In genomic region chr15:49492151-49492550, GRCh38 we compare ENCODE assay signal across 19 cellular contexts.
DNase-seq lines count a peak whose midpoint lies in the region; TF ChIP-seq lines count a peak whose summit lies in the region.
"Had no signal": no experiment of that assay in that cellular context is flagged by ENCODE, and none has a peak within 500 bp of the region (broad histone marks: within the 10 kb centered on the region; RNA-seq: fewer than 3 reads in every experiment).

No MANE protein-coding gene starts in this region.

- H3K79me1 ChIP-seq in mesenchymal stem cell (replicated peaks; ENCODE audit: low read length, poor library complexity, severe bottlenecking): no peaks in the 10 kb centered on the region

- H2BK120ac ChIP-seq in mesenchymal stem cell (ENCODE audit: low read depth, low read length): no peak overlapping the region

- H3K9me3 Mint-ChIP-seq in HFFc6: no peaks in the 10 kb centered on the region
- H3K9me3 Mint-ChIP-seq in CD8-positive, alpha-beta memory T cell: no peaks in the 10 kb centered on the region
- H3K9me3 Mint-ChIP-seq: CD14-positive monocyte; CD4-positive, alpha-beta T cell had no signal

- H3K4me2 ChIP-seq in mesenchymal stem cell (ENCODE audit: low read length, poor library complexity, severe bottlenecking): no peak overlapping the region
- H3K4me2 ChIP-seq: BLaER1 treated with 17β-estradiol and CSF1 and Interleukin-3, amounts not matched to agents 10 nM and 100 nM had no signal

- H3K27me3 ChIP-seq in adipocyte (replicated peaks; ENCODE audit: control insufficient read depth, insufficient read depth, low read length): no peaks in the 10 kb centered on the region
- no peaks in the 10 kb centered on the region for H3K27me3 ChIP-seq in mesenchymal stem cell (ENCODE audit: control insufficient read depth in 1 of 2, insufficient read depth in 1 of 2, low read length in 2 of 2)
- no peaks in the 10 kb centered on the region for H3K27me3 ChIP-seq in CD8-positive, alpha-beta memory T cell (ENCODE audit: insufficient read depth, low read length, poor library complexity, severe bottlenecking)
- H3K27me3 ChIP-seq: BE2C; BLaER1 treated with 17β-estradiol and CSF1 and Interleukin-3, amounts not matched to agents 10 nM and 100 nM had no signal

- H3K27me3 Mint-ChIP-seq in HFFc6 (ENCODE audit: insufficient read depth): no peaks in the 10 kb centered on the region
- no peaks in the 10 kb centered on the region for H3K27me3 Mint-ChIP-seq in CD8-positive, alpha-beta memory T cell
- H3K27me3 Mint-ChIP-seq: CD4-positive, alpha-beta T cell had no signal

- H4K8ac ChIP-seq in mesenchymal stem cell (ENCODE audit: low read length): no peak overlapping the region

- DNase-seq in HFFc6: no peak
- DNase-seq in adipocyte (ENCODE audit: low read depth): peak; percentile 11
- DNase-seq in fibroblast of mammary gland (ENCODE audit: low read depth): peak; percentile 36
- no peak for DNase-seq in mesenchymal stem cell
- DNase-seq in NCI-H2171 treated with DMSO at 0.1 percent for 48 hours (lab: John Stamatoyannopoulos, UW): no peak
- no peak for DNase-seq in HT-29 (ENCODE audit: low spot score)
- DNase-seq in CD8-positive, alpha-beta memory T cell: no peak
- no peak for DNase-seq in 8988T
- DNase-seq: ACHN; BE2C; Calu3; CD4-positive, alpha-beta T cell; COR-L47; DMS53; DMS79 treated with DMSO at 0.1 percent for 48 hours; GF-D8; H7 had no signal

- H3K27ac Mint-ChIP-seq in HFFc6: peak overlapping the region; percentile 12; the same call in 1 of the 2 replicates
- no peak overlapping the region for H3K27ac Mint-ChIP-seq in CD8-positive, alpha-beta memory T cell
- H3K27ac Mint-ChIP-seq: CD14-positive monocyte; CD4-positive, alpha-beta T cell had no signal

- no peak overlapping the region for H3K4me3 Mint-ChIP-seq in HFFc6
- no peak overlapping the region for H3K4me3 Mint-ChIP-seq in CD8-positive, alpha-beta memory T cell
- H3K4me3 Mint-ChIP-seq: CD14-positive monocyte; CD4-positive, alpha-beta T cell had no signal

- TF ChIP-seq CTCF in HFFc6 (IDR thresholded peaks at IDR 0.05) (no peak), fibroblast of mammary gland (conservative IDR thresholded peaks at IDR 0.05; ENCODE audit: control insufficient read depth, insufficient read depth, low read depth, low read length) (no peak)

- H3K4me1 Mint-ChIP-seq in HFFc6 (ENCODE audit: low read depth): peaks cover 58% of the 10 kb centered on the region
- no peaks in the 10 kb centered on the region for H3K4me1 Mint-ChIP-seq in CD8-positive, alpha-beta memory T cell

- no peaks in the 10 kb centered on the region for H3K36me3 ChIP-seq in adipocyte (ENCODE audit: control insufficient read depth, insufficient read depth, low read length, severe bottlenecking)
- peaks cover 0 to 17% of the 10 kb centered on the region in 2 experiments for H3K36me3 ChIP-seq in mesenchymal stem cell (ENCODE audit: control insufficient read depth in 1 of 2, insufficient read depth in 2 of 2, low read depth in 1 of 2, low read length in 2 of 2)
- no peaks in the 10 kb centered on the region for H3K36me3 ChIP-seq in CD8-positive, alpha-beta memory T cell (ENCODE audit: insufficient read depth, low read length)
- H3K36me3 ChIP-seq: BE2C; BLaER1 treated with 17β-estradiol and CSF1 and Interleukin-3, amounts not matched to agents 10 nM and 100 nM had no signal

- no peak overlapping the region for H2BK5ac ChIP-seq in mesenchymal stem cell (ENCODE audit: low read depth, low read length, poor library complexity, severe bottlenecking)

- peaks cover 69% of the 10 kb centered on the region for H3K4me1 ChIP-seq in adipocyte (ENCODE audit: control insufficient read depth, insufficient read depth, low read length)
- H3K4me1 ChIP-seq in mesenchymal stem cell (ENCODE audit: control insufficient read depth, insufficient read depth, low read depth, low read length): no peaks in the 10 kb centered on the region
- no peaks in the 10 kb centered on the region for H3K4me1 ChIP-seq in CD8-positive, alpha-beta memory T cell (ENCODE audit: insufficient read depth, low read length)
- H3K4me1 ChIP-seq: BE2C; BLaER1 treated with 17β-estradiol and CSF1 and Interleukin-3, amounts not matched to agents 10 nM and 100 nM had no signal

- H2AFZ ChIP-seq in mesenchymal stem cell (ENCODE audit: low read depth, low read length): no peak overlapping the region

- no peak overlapping the region for H3K14ac ChIP-seq in mesenchymal stem cell (ENCODE audit: low read length in 2 of 2)

- CTCF ChIA-PET in CD8-positive, alpha-beta memory T cell (lab: Charles Lee): no interaction called here

- no peak overlapping the region for H2BK15ac ChIP-seq in mesenchymal stem cell (ENCODE audit: low read depth, poor library complexity, severe bottlenecking)

- H3K36me3 Mint-ChIP-seq in HFFc6 (ENCODE audit: low read depth): no peaks in the 10 kb centered on the region
- no peaks in the 10 kb centered on the region for H3K36me3 Mint-ChIP-seq in CD8-positive, alpha-beta memory T cell
- H3K36me3 Mint-ChIP-seq: CD14-positive monocyte had no signal

- H3K23ac ChIP-seq in mesenchymal stem cell (ENCODE audit: low read length in 2 of 2): no peak overlapping the region

- H2BK12ac ChIP-seq in mesenchymal stem cell (ENCODE audit: low read length in 2 of 2): no peak overlapping the region

- WGBS in mesenchymal stem cell: no CpG with 5 or more reads among the region's 2 CpGs

- H3K4me3 ChIP-seq in adipocyte (ENCODE audit: low read length) (no peak overlapping the region), fibroblast of mammary gland (ENCODE audit: control insufficient read depth, low read depth, low read length) (no peak overlapping the region), mesenchymal stem cell (ENCODE audit: insufficient read depth in 1 of 2, low read depth in 1 of 2, low read length in 2 of 2) (no peak overlapping the region)
- no peak overlapping the region for H3K4me3 ChIP-seq in CD8-positive, alpha-beta memory T cell (ENCODE audit: low read length)
- H3K4me3 ChIP-seq: BLaER1 treated with 17β-estradiol and CSF1 and Interleukin-3, amounts not matched to agents 10 nM and 100 nM had no signal

- no peak overlapping the region for H4K91ac ChIP-seq in mesenchymal stem cell (ENCODE audit: low read length)

- H3K18ac ChIP-seq in mesenchymal stem cell (ENCODE audit: low read depth in 1 of 2, low read length in 2 of 2): no peak overlapping the region

- peak overlapping the region; percentile 21 for H3K9ac ChIP-seq in adipocyte (ENCODE audit: low read length)
- H3K9ac ChIP-seq in mesenchymal stem cell (ENCODE audit: low read length): peak overlapping the region; percentile 58
- H3K9ac ChIP-seq: BLaER1 treated with 17β-estradiol and CSF1 and Interleukin-3, amounts not matched to agents 10 nM and 100 nM had no signal

- H3K27ac ChIP-seq in mesenchymal stem cell (ENCODE audit: low read length, poor library complexity, severe bottlenecking): no peak overlapping the region
- no peak overlapping the region for H3K27ac ChIP-seq in CD8-positive, alpha-beta memory T cell (ENCODE audit: low read depth, low read length)
- H3K27ac ChIP-seq: BLaER1 treated with 17β-estradiol and CSF1 and Interleukin-3, amounts not matched to agents 10 nM and 100 nM had no signal

- H3K9me3 ChIP-seq in adipocyte (ENCODE audit: control insufficient read depth, low read length) (no peaks in the 10 kb centered on the region), mesenchymal stem cell (ENCODE audit: control insufficient read depth, low read length) (no peaks in the 10 kb centered on the region)
- H3K9me3 ChIP-seq in CD8-positive, alpha-beta memory T cell (ENCODE audit: low read length): no peaks in the 10 kb centered on the region
- H3K9me3 ChIP-seq: BE2C; BLaER1 treated with 17β-estradiol and CSF1 and Interleukin-3, amounts not matched to agents 10 nM and 100 nM had no signal

- H3K4ac ChIP-seq in mesenchymal stem cell (ENCODE audit: low read depth in 1 of 2, low read length in 2 of 2): no peak overlapping the region

- H2AK5ac ChIP-seq in mesenchymal stem cell (ENCODE audit: low read length, severe bottlenecking): no peak overlapping the region

- POLR2A ChIA-PET in CD8-positive, alpha-beta memory T cell (lab: Charles Lee): no interaction called here

Comparison
In these comparisons a context has a peak if more than half of its experiments do, and no peak if none do; other contexts are left out.
1. DNase-seq: peak in adipocyte (single experiment) and fibroblast of mammary gland (single experiment); none in HFFc6 (single experiment), mesenchymal stem cell (single experiment), NCI-H2171 treated with DMSO at 0.1 percent for 48 hours (single experiment), HT-29 (single experiment), CD8-positive, alpha-beta memory T cell (0 of 5) and 8988T (single experiment).